1 cellular context compared by ENCODE assay signal in the genomic region with DNA sequence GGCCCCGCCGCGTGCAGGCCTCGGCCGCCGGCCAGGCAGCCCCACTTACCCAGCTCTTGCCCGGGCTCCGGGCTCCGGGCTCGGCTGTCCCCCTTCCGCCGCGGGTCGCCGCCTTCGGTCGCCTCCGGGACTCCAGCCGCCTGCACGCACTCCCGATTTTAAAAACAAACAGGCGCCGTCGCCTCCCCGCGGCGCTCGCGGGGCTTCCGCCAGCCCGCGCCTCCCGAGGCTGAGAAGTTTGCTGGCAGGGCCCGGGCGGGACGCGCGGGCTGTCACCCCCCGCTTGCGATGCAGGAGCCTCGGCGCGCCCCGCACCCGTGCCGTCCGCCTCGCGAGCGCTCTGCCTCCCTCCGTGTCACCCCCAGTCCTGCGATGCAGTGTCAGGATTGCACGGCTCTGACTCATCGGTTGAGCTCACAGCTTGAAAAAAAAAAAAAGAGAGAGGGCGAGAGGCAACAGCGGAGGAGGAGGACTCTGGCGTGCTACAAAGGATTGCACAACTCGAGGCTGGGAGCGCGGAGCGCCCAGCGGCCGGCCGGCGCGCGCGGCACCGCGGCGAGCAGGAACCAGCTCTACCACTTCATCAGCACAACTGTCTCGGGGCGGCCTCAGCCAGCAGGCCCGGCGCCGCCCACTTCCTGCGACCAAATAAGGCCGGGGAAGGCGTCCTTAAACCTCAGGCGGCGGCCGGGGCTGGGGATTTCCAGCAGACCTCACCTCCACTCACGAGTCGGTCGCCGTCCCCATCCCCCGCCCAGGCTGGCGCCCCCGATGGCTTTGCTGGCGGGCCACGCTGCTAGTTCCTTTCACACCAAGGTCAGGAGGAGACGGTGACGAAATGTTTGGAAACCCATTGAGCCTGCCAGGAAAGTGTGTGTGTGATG.
TF ChIP-seq lines count a peak whose summit lies in the region.

No MANE protein-coding gene starts in this region.

TF ChIP-seq in GM23338, 12 proteins besides CTCF, POLR2A, EP300 and RAD21:
- TF ChIP-seq POLR2AphosphoS5 (IDR thresholded peaks at IDR 0.05; ENCODE audit: low read depth) (peak; percentile 67), ZNF114 (CRISPR knock-in tag; IDR thresholded peaks at IDR 0.05) (no peak)
